In genomic region chr2:95013726-95014125, GRCh38 we compare ENCODE assay signal across 25 cellular contexts. TPM values are rescaled to one million over a fixed set of nuclear protein-coding genes. Genes with fewer than 3 reads are reported as not detected.
DNase-seq lines count a peak whose midpoint lies in the region; ATAC-seq and TF ChIP-seq lines count a peak whose summit lies in the region.
"Had no signal": no experiment of that assay in that cellular context is flagged by ENCODE, and none has a peak within 500 bp of the region (broad histone marks: within the 10 kb centered on the region; RNA-seq: fewer than 3 reads in every experiment).

No MANE protein-coding gene starts in this region.

- DNase-seq in cardiac septum (ENCODE audit: low spot score) (peak; percentile 43), Right ventricle myocardium inferior (ENCODE audit: missing footprints) (no peak), chondrocyte (ENCODE audit: low spot score) (peak; percentile 57), posterior vena cava (ENCODE audit: low spot score) (peak; percentile 36), NCI-H2081 (lab: John Stamatoyannopoulos, UW) (no peak), NCI-H510A treated with DMSO at 0.1 percent for 48 hours (lab: John Stamatoyannopoulos, UW) (no peak)
- no peak for DNase-seq in effector CD4-positive, alpha-beta T cell
- DNase-seq: Calu3, DMS79 treated with DMSO at 0.1 percent for 48 hours, GF-D8, H9, IMR-90, KG1, NCI-H1092, NCI-H1417 treated with DMSO at 0.1 percent for 48 hours, NCI-H187, NCI-H2171 treated with DMSO at 0.1 percent for 48 hours, NCI-H345, NCI-H526, Right ventricle myocardium superior had no signal

- H3K27ac Mint-ChIP-seq in chondrocyte (ENCODE audit: unreplicated experiment) = no peak overlapping the region
- H3K27ac Mint-ChIP-seq: B cell, GM23338 had no signal

- H3K4me3 Mint-ChIP-seq in chondrocyte (ENCODE audit: unreplicated experiment) = no peak overlapping the region
- H3K4me3 Mint-ChIP-seq: B cell, GM23338, H9 had no signal

- intact Hi-C loops in cardiac septum (cut with DNase I) (no loop called here), Right ventricle myocardium inferior (cut with DNase I) (no loop called here), posterior vena cava (cut with DNase I) (no loop called here)

- no peaks in the 10 kb centered on the region for H3K4me1 Mint-ChIP-seq in chondrocyte (ENCODE audit: low read depth)
- H3K4me1 Mint-ChIP-seq: B cell had no signal

- no peak for TF ChIP-seq CTCF in chondrocyte (IDR thresholded peaks at IDR 0.05)

- no peak for ATAC-seq in Right ventricle myocardium inferior
- ATAC-seq in GM18520 (IDR thresholded peaks at IDR 0.05; ENCODE audit: unreplicated experiment) = no peak
- ATAC-seq: GM23338 had no signal

- no peaks in the 10 kb centered on the region for H3K36me3 Mint-ChIP-seq in chondrocyte (ENCODE audit: low read depth)

- H3K9me3 Mint-ChIP-seq in chondrocyte (ENCODE audit: low read depth) = no peaks in the 10 kb centered on the region
- H3K9me3 Mint-ChIP-seq: GM23338, H9 had no signal

- peaks cover 15% of the 10 kb centered on the region for H3K27me3 Mint-ChIP-seq in chondrocyte (ENCODE audit: low read depth)

RNA-seq across cellular contexts. Expression of gene MAL, which starts 11.8 kb away (rescaled TPM):
- total RNA-seq in cardiac septum = 8.3 TPM
- 8.7 TPM for total RNA-seq in Right ventricle myocardium inferior
- not detected in 3 replicates for total RNA-seq in chondrocyte
- total RNA-seq in posterior vena cava = 1 to 10 TPM; 1.0 to 1.6 TPM
- total RNA-seq: Calu3, H9, IMR-90, RPMI7951, SJSA1 had no signal

Comparison
In these comparisons a context has a peak if more than half of its experiments do, and no peak if none do; other contexts are left out.
1. DNase-seq: peak in cardiac septum (single experiment), chondrocyte (single experiment) and posterior vena cava (single experiment); none in Right ventricle myocardium inferior (single experiment), NCI-H2081 (0 of 2), effector CD4-positive, alpha-beta T cell (single experiment) and NCI-H510A treated with DMSO at 0.1 percent for 48 hours (single experiment).